ENCODE assay signal across 22 cellular contexts in genomic region chr15:91790826-91791225, GRCh38.
DNase-seq lines count a peak whose midpoint lies in the region; ATAC-seq and TF ChIP-seq lines count a peak whose summit lies in the region.
"Had no signal": no experiment of that assay in that cellular context is flagged by ENCODE, and none has a peak within 500 bp of the region (broad histone marks: within the 10 kb centered on the region; RNA-seq: fewer than 3 reads in every experiment).

No MANE protein-coding gene starts in this region.

- H3K4me3 ChIP-seq in kidney epithelial cell (ENCODE audit: low read depth, low read length) (no peak overlapping the region), heart left ventricle (no peak overlapping the region)
- H3K4me3 ChIP-seq: adrenal gland, PC-9, prostate gland, spleen had no signal

- no peaks in the 10 kb centered on the region for H3K36me3 ChIP-seq in kidney epithelial cell (ENCODE audit: control insufficient read depth, insufficient read depth, low read length)
- H3K36me3 ChIP-seq in heart left ventricle = no peaks in the 10 kb centered on the region
- H3K36me3 ChIP-seq: adrenal gland, prostate gland, spleen had no signal

- peaks cover 0 to 12% (median 0%) of the 10 kb centered on the region in 12 donors for H3K4me1 ChIP-seq in heart left ventricle
- H3K4me1 ChIP-seq: prostate gland, spleen had no signal

- in situ Hi-C loops in ACHN (cut with HindIII; ENCODE audit: low pct_ligation_motif_present, low pct_unique_long_range_greater_than_20kb, low sequenced_read_pairs) = no loop called here

- TF ChIP-seq POLR2A in heart left ventricle (IDR thresholded peaks at IDR 0.05) = no peak

- peak overlapping the region in 1 of 12 donors; percentile 5 for H3K27ac ChIP-seq in heart left ventricle
- H3K27ac ChIP-seq: adrenal gland, PC-9, prostate gland, spleen had no signal

- intact Hi-C loops in heart left ventricle (cut with DNase I) = loop anchor here in 1 of 10 donors (5.0 kb wide), 1 partner anchor 41 kb away; no protein-coding TSS in a partner anchor

- no peak for ATAC-seq in heart left ventricle
- no peak for ATAC-seq in GM21576 (IDR thresholded peaks at IDR 0.05; ENCODE audit: unreplicated experiment)
- ATAC-seq: activated CD8-positive, alpha-beta memory T cell treated with anti-CD3 and anti-CD28 coated beads, Interleukin-2, amount 10 ng/mL, durations not matched to agents 7 days and 5 days; SK-N-SH treated with all-trans-retinoic acid at 6 μM for 48 hours had no signal

- no peaks in the 10 kb centered on the region for H3K9me3 ChIP-seq in heart left ventricle
- H3K9me3 ChIP-seq: adrenal gland, prostate gland, spleen had no signal

- TF ChIP-seq CTCF in kidney epithelial cell (IDR thresholded peaks at IDR 0.05; ENCODE audit: insufficient read depth, low read length, poor library complexity, severe bottlenecking) = no peak
- TF ChIP-seq CTCF in heart left ventricle (IDR thresholded peaks at IDR 0.05) = no peak

- WGBS in heart left ventricle, 4 donors = 58 to 77% (median 67%) methylated on average over 4 of the region's 4 CpGs

- H3K27me3 ChIP-seq in kidney epithelial cell (ENCODE audit: control insufficient read depth, insufficient read depth, low read length) (no peaks in the 10 kb centered on the region), heart left ventricle (peaks cover 0 to 3% (median 0%) of the 10 kb centered on the region in 9 donors)
- H3K27me3 ChIP-seq: adrenal gland had no signal

- DNase-seq in ACHN (peak; percentile 84), NCI-H1694 treated with DMSO at 0.1 percent for 48 hours (lab: John Stamatoyannopoulos, UW) (peak; percentile 68), astrocyte of the hippocampus (ENCODE audit: low read depth, low spot score) (peak; percentile 60), kidney epithelial cell (ENCODE audit: low read depth) (peak; percentile 2), NCI-H774 (lab: John Stamatoyannopoulos, UW) (no peak), heart left ventricle (no peak), CD1c-positive myeloid dendritic cell (ENCODE audit: extremely low spot score) (no peak)
- DNase-seq: activated CD8-positive, alpha-beta memory T cell treated with anti-CD3 and anti-CD28 coated beads, Interleukin-2, amount 10 ng/mL, durations not matched to agents 7 days and 5 days; adrenal gland; caudate nucleus; CD4-positive, alpha-beta T cell; DND-41; MM.1S; NCI-H2029 treated with DMSO at 0.1 percent for 48 hours; NCI-H69; nephron progenitor cell; PC-9; spleen; T1000 had no signal

Comparison
In these comparisons a context has a peak if more than half of its experiments do, and no peak if none do; other contexts are left out.
1. DNase-seq: peak in ACHN (single experiment), NCI-H1694 treated with DMSO at 0.1 percent for 48 hours (single experiment), astrocyte of the hippocampus (single experiment) and kidney epithelial cell (single experiment); none in NCI-H774 (single experiment), heart left ventricle (0 of 5) and CD1c-positive myeloid dendritic cell (single experiment).